In the genomic region with DNA sequence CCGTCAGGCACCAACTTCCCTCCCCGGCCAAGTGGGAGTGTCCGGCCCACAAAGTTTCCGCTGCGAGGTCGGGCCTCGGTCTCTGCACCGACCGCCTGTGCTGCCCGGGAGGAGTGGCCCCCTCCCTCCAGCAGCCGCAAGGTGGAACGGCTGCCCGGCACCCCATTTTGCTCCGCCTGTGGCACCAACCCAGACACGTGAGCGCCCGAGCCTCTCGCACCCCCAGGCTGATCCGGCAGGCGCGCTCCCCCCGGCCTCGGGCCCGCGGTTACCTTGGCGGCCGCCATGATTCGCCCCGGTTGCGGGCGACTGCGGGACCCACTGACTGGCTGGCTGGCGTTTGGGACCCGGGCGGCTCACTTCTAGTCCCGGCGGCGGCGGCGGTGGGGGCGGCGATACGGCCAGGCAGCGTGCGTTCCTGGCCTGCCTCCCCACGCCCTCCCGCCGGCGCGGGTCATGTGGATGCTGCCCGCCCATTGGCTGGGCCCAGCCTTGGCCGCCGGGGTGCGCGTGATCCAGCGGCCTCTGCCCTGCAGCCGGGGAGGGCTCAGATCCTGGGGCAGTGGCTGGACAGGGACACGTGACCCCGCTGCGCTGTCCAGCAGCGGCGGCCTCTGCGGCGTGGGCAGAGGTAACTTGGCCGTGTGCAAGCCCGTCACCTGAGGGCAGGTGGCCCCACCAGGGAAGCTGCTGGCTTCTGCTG, we compare ENCODE assay signal across 1 cellular context.
A peak's percentile ranks its signal among the peaks of the same experiment; 100 is the strongest.
TF ChIP-seq lines count a peak whose summit lies in the region.

A gene with protein sequence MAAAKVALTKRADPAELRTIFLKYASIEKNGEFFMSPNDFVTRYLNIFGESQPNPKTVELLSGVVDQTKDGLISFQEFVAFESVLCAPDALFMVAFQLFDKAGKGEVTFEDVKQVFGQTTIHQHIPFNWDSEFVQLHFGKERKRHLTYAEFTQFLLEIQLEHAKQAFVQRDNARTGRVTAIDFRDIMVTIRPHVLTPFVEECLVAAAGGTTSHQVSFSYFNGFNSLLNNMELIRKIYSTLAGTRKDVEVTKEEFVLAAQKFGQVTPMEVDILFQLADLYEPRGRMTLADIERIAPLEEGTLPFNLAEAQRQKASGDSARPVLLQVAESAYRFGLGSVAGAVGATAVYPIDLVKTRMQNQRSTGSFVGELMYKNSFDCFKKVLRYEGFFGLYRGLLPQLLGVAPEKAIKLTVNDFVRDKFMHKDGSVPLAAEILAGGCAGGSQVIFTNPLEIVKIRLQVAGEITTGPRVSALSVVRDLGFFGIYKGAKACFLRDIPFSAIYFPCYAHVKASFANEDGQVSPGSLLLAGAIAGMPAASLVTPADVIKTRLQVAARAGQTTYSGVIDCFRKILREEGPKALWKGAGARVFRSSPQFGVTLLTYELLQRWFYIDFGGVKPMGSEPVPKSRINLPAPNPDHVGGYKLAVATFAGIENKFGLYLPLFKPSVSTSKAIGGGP (minus strand): TSS at position 429 of the 703 bp plus-strand sequence. CDS start 142 bp downstream, at position 287.

TF ChIP-seq in SK-N-SH treated with all-trans-retinoic acid at 6 μM for 48 hours, 23 proteins besides CTCF, POLR2A, EP300 and RAD21 (continued from another document):
- TF ChIP-seq, protein P1, sequence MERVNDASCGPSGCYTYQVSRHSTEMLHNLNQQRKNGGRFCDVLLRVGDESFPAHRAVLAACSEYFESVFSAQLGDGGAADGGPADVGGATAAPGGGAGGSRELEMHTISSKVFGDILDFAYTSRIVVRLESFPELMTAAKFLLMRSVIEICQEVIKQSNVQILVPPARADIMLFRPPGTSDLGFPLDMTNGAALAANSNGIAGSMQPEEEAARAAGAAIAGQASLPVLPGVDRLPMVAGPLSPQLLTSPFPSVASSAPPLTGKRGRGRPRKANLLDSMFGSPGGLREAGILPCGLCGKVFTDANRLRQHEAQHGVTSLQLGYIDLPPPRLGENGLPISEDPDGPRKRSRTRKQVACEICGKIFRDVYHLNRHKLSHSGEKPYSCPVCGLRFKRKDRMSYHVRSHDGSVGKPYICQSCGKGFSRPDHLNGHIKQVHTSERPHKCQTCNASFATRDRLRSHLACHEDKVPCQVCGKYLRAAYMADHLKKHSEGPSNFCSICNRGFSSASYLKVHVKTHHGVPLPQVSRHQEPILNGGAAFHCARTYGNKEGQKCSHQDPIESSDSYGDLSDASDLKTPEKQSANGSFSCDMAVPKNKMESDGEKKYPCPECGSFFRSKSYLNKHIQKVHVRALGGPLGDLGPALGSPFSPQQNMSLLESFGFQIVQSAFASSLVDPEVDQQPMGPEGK (CRISPR knock-in tag; IDR thresholded peaks at IDR 0.05; ENCODE audit: borderline replicate concordance), result peak; percentile 76; the same call in 1 of the 2 replicates
- TF ChIP-seq, protein P2, sequence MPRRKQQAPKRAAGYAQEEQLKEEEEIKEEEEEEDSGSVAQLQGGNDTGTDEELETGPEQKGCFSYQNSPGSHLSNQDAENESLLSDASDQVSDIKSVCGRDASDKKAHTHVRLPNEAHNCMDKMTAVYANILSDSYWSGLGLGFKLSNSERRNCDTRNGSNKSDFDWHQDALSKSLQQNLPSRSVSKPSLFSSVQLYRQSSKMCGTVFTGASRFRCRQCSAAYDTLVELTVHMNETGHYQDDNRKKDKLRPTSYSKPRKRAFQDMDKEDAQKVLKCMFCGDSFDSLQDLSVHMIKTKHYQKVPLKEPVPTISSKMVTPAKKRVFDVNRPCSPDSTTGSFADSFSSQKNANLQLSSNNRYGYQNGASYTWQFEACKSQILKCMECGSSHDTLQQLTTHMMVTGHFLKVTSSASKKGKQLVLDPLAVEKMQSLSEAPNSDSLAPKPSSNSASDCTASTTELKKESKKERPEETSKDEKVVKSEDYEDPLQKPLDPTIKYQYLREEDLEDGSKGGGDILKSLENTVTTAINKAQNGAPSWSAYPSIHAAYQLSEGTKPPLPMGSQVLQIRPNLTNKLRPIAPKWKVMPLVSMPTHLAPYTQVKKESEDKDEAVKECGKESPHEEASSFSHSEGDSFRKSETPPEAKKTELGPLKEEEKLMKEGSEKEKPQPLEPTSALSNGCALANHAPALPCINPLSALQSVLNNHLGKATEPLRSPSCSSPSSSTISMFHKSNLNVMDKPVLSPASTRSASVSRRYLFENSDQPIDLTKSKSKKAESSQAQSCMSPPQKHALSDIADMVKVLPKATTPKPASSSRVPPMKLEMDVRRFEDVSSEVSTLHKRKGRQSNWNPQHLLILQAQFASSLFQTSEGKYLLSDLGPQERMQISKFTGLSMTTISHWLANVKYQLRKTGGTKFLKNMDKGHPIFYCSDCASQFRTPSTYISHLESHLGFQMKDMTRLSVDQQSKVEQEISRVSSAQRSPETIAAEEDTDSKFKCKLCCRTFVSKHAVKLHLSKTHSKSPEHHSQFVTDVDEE (CRISPR knock-in tag; IDR thresholded peaks at IDR 0.05), result peak; percentile 10; the same call in 1 of the 2 replicates
- no peak for TF ChIP-seq RARB (CRISPR knock-in tag; IDR thresholded peaks at IDR 0.05)
